1 cellular context compared by ENCODE assay signal in genomic region chr3:114745322-114746240, GRCh38.
TF ChIP-seq lines count a peak whose summit lies in the region.

No MANE protein-coding gene starts in this region.

TF ChIP-seq in HepG2, 621 proteins besides CTCF, POLR2A, EP300 and RAD21 (continued from another document and continues in another):
- TF ChIP-seq, protein P1, sequence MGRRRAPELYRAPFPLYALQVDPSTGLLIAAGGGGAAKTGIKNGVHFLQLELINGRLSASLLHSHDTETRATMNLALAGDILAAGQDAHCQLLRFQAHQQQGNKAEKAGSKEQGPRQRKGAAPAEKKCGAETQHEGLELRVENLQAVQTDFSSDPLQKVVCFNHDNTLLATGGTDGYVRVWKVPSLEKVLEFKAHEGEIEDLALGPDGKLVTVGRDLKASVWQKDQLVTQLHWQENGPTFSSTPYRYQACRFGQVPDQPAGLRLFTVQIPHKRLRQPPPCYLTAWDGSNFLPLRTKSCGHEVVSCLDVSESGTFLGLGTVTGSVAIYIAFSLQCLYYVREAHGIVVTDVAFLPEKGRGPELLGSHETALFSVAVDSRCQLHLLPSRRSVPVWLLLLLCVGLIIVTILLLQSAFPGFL (CRISPR knock-in tag; IDR thresholded peaks at IDR 0.05), result no peak
- peak; percentile 41; the same call in 1 of the 2 replicates for TF ChIP-seq ZNF710 (CRISPR knock-in tag; IDR thresholded peaks at IDR 0.05; ENCODE audit: borderline replicate concordance)
- TF ChIP-seq MXD1 (CRISPR knock-in tag; IDR thresholded peaks at IDR 0.05), result no peak
- no peak for TF ChIP-seq ZNF644 (CRISPR knock-in tag; IDR thresholded peaks at IDR 0.05; ENCODE audit: low read depth)
- no peak; the same call in 1 of the 2 replicates for TF ChIP-seq NFIC (IDR thresholded peaks at IDR 0.05; ENCODE audit: low read length)
- TF ChIP-seq ZSCAN5A (CRISPR knock-in tag; IDR thresholded peaks at IDR 0.05; ENCODE audit: borderline replicate concordance), result no peak
- TF ChIP-seq, protein P2, sequence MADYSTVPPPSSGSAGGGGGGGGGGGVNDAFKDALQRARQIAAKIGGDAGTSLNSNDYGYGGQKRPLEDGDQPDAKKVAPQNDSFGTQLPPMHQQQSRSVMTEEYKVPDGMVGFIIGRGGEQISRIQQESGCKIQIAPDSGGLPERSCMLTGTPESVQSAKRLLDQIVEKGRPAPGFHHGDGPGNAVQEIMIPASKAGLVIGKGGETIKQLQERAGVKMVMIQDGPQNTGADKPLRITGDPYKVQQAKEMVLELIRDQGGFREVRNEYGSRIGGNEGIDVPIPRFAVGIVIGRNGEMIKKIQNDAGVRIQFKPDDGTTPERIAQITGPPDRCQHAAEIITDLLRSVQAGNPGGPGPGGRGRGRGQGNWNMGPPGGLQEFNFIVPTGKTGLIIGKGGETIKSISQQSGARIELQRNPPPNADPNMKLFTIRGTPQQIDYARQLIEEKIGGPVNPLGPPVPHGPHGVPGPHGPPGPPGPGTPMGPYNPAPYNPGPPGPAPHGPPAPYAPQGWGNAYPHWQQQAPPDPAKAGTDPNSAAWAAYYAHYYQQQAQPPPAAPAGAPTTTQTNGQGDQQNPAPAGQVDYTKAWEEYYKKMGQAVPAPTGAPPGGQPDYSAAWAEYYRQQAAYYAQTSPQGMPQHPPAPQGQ (CRISPR knock-in tag; IDR thresholded peaks at IDR 0.05; ENCODE audit: borderline replicate concordance), result no peak
- no peak for TF ChIP-seq ZNF777 (CRISPR knock-in tag; IDR thresholded peaks at IDR 0.05)
- no peak for TF ChIP-seq ZNF431 (CRISPR knock-in tag; IDR thresholded peaks at IDR 0.05; ENCODE audit: borderline replicate concordance, low read depth)
- TF ChIP-seq REST (IDR thresholded peaks at IDR 0.05; ENCODE audit: borderline replicate concordance in 1 of 2, low read depth in 1 of 2, low read length in 2 of 2), result no peak
- TF ChIP-seq RARG (CRISPR knock-in tag; IDR thresholded peaks at IDR 0.05; ENCODE audit: low read depth), result no peak
- TF ChIP-seq ZNF737 (CRISPR knock-in tag; IDR thresholded peaks at IDR 0.05; ENCODE audit: borderline replicate concordance), result no peak
- no peak for TF ChIP-seq ZNF138 (CRISPR knock-in tag; IDR thresholded peaks at IDR 0.05; ENCODE audit: low read depth)
- TF ChIP-seq MXD3 (CRISPR knock-in tag; IDR thresholded peaks at IDR 0.05), result no peak
- TF ChIP-seq ZKSCAN5 (CRISPR knock-in tag; IDR thresholded peaks at IDR 0.05), result no peak
- TF ChIP-seq NBN (conservative IDR thresholded peaks at IDR 0.05), result no peak
- no peak for TF ChIP-seq PAWR (CRISPR knock-in tag; IDR thresholded peaks at IDR 0.05; ENCODE audit: borderline replicate concordance)
- no peak for TF ChIP-seq AGO2 (optimal IDR thresholded peaks at IDR 0.05; ENCODE audit: low read depth, low read length)
- TF ChIP-seq CHD4 (IDR thresholded peaks at IDR 0.05; ENCODE audit: borderline replicate concordance, low read length), result 0 out of 2 replicates have a peak, but pooled peaks have one; percentile 54
- TF ChIP-seq MAX (IDR thresholded peaks at IDR 0.05), result no peak
- 0 out of 2 replicates have a peak, but pooled peaks have one; percentile 12 for TF ChIP-seq IRF2 (CRISPR knock-in tag; IDR thresholded peaks at IDR 0.05)
- no peak for TF ChIP-seq ARID2 (CRISPR knock-in tag; IDR thresholded peaks at IDR 0.05; ENCODE audit: borderline replicate concordance)
- no peak for TF ChIP-seq ZNF605 (CRISPR knock-in tag; IDR thresholded peaks at IDR 0.05)
- no peak for TF ChIP-seq ARHGAP35 (CRISPR knock-in tag; IDR thresholded peaks at IDR 0.05; ENCODE audit: borderline replicate concordance)
- no peak for TF ChIP-seq ZNF598 (CRISPR knock-in tag; IDR thresholded peaks at IDR 0.05; ENCODE audit: borderline replicate concordance)
- TF ChIP-seq DDIT3 (CRISPR knock-in tag; IDR thresholded peaks at IDR 0.05), result no peak
- no peak for TF ChIP-seq ZFX (CRISPR knock-in tag; IDR thresholded peaks at IDR 0.05; ENCODE audit: low read depth)
- no peak for TF ChIP-seq ZNF3 (CRISPR knock-in tag; IDR thresholded peaks at IDR 0.05)
- peak; percentile 79 for TF ChIP-seq ONECUT2 (CRISPR knock-in tag; IDR thresholded peaks at IDR 0.05)
- no peak for TF ChIP-seq SALL2 (CRISPR knock-in tag; IDR thresholded peaks at IDR 0.05)
- TF ChIP-seq ZNF251 (CRISPR knock-in tag; IDR thresholded peaks at IDR 0.05), result no peak
- no peak for TF ChIP-seq ZKSCAN1 (IDR thresholded peaks at IDR 0.05; ENCODE audit: low read length)
- no peak for TF ChIP-seq PCBP1 (IDR thresholded peaks at IDR 0.05; ENCODE audit: borderline replicate concordance, low read depth, low read length)
- no peak for TF ChIP-seq RCOR2 (CRISPR knock-in tag; IDR thresholded peaks at IDR 0.05)
- TF ChIP-seq ELF3 (CRISPR knock-in tag; IDR thresholded peaks at IDR 0.05), result no peak
- TF ChIP-seq ZNF468 (CRISPR knock-in tag; IDR thresholded peaks at IDR 0.05), result no peak
- no peak for TF ChIP-seq ZNF350 (CRISPR knock-in tag; IDR thresholded peaks at IDR 0.05; ENCODE audit: borderline replicate concordance, low read depth)
- TF ChIP-seq ZNF501 (CRISPR knock-in tag; IDR thresholded peaks at IDR 0.05), result no peak
- no peak for TF ChIP-seq THYN1 (CRISPR knock-in tag; IDR thresholded peaks at IDR 0.05; ENCODE audit: borderline replicate concordance, low read depth)
- no peak for TF ChIP-seq ZSCAN31 (CRISPR knock-in tag; IDR thresholded peaks at IDR 0.05; ENCODE audit: low read depth)
- TF ChIP-seq ZNF670 (CRISPR knock-in tag; IDR thresholded peaks at IDR 0.05; ENCODE audit: borderline replicate concordance), result 0 out of 2 replicates have a peak, but pooled peaks have one; percentile 42
- TF ChIP-seq ZNF446 (CRISPR knock-in tag; IDR thresholded peaks at IDR 0.05), result no peak
- no peak for TF ChIP-seq ZNF687 (CRISPR knock-in tag; IDR thresholded peaks at IDR 0.05)
- TF ChIP-seq NFKBIZ (CRISPR knock-in tag; IDR thresholded peaks at IDR 0.05), result no peak
- no peak for TF ChIP-seq RNF219 (CRISPR knock-in tag; IDR thresholded peaks at IDR 0.05)
- TF ChIP-seq THAP11 (CRISPR knock-in tag; IDR thresholded peaks at IDR 0.05), result no peak
- TF ChIP-seq ZNF564 (CRISPR knock-in tag; IDR thresholded peaks at IDR 0.05), result no peak
- TF ChIP-seq HNRNPLL (IDR thresholded peaks at IDR 0.05; ENCODE audit: low read depth, low read length, poor library complexity, severe bottlenecking), result peak; percentile 20
